In genomic region chr4:25078523-25078922, GRCh38 we compare ENCODE assay signal across 19 cellular contexts. TPM values are rescaled to one million over a fixed set of nuclear protein-coding genes. Genes with fewer than 3 reads are reported as not detected.
A peak's percentile ranks its signal among the peaks of the same experiment; 100 is the strongest.
DNase-seq lines count a peak whose midpoint lies in the region; ATAC-seq and TF ChIP-seq lines count a peak whose summit lies in the region.
"Had no signal": no experiment of that assay in that cellular context is flagged by ENCODE, and none has a peak within 500 bp of the region (broad histone marks: within the 10 kb centered on the region; RNA-seq: fewer than 3 reads in every experiment).

No MANE protein-coding gene starts in this region.

- ATAC-seq in GM23338 (no peak), HG03521 (IDR thresholded peaks at IDR 0.05; ENCODE audit: unreplicated experiment) (no peak)
- ATAC-seq: HCT116 had no signal

- H3K9me3 ChIP-seq in endodermal cell (ENCODE audit: control insufficient read depth, low read length) (peaks cover 30% of the 10 kb centered on the region), neural progenitor cell (ENCODE audit: low read depth) (no peaks in the 10 kb centered on the region)

- no peak overlapping the region for H3K27ac Mint-ChIP-seq in GM23338
- no peak overlapping the region for H3K27ac Mint-ChIP-seq in endodermal cell
- H3K27ac Mint-ChIP-seq in neural progenitor cell: peak overlapping the region; percentile 44
- H3K27ac Mint-ChIP-seq: CD4-positive, alpha-beta memory T cell; H9 had no signal

- H3K4me2 ChIP-seq in GM23338: no peak overlapping the region
- H3K4me2 ChIP-seq in KMS-11: no peak overlapping the region
- H3K4me2 ChIP-seq in neural progenitor cell: no peak overlapping the region

- H3K4me3 Mint-ChIP-seq in GM23338 (no peak overlapping the region), endodermal cell (no peak overlapping the region), neural progenitor cell (no peak overlapping the region)
- H3K4me3 Mint-ChIP-seq: CD4-positive, alpha-beta memory T cell; H9 had no signal

- H3K79me2 ChIP-seq in GM23338 (replicated peaks; ENCODE audit: insufficient read depth) (no peaks in the 10 kb centered on the region), KMS-11 (ENCODE audit: insufficient read depth, low read depth) (no peaks in the 10 kb centered on the region), neural progenitor cell (ENCODE audit: low read depth) (no peaks in the 10 kb centered on the region)

- no peaks in the 10 kb centered on the region for H3K36me3 Mint-ChIP-seq in GM23338 (ENCODE audit: low read depth)
- peaks cover 4% of the 10 kb centered on the region for H3K36me3 Mint-ChIP-seq in endodermal cell (ENCODE audit: low read depth)
- no peaks in the 10 kb centered on the region for H3K36me3 Mint-ChIP-seq in neural progenitor cell
- H3K36me3 Mint-ChIP-seq: CD4-positive, alpha-beta memory T cell had no signal

- H3K27ac ChIP-seq in GM23338 (ENCODE audit: low read depth) (no peak overlapping the region), KMS-11 (peak overlapping the region; percentile 77; the same call in 1 of the 2 replicates), endodermal cell (ENCODE audit: low read depth, low read length) (no peak overlapping the region), neural progenitor cell (no peak overlapping the region)

- H3K27me3 ChIP-seq in GM23338 (ENCODE audit: insufficient read depth): no peaks in the 10 kb centered on the region
- no peaks in the 10 kb centered on the region for H3K27me3 ChIP-seq in KMS-11 (ENCODE audit: insufficient read depth, low read depth)
- H3K27me3 ChIP-seq in endodermal cell (ENCODE audit: control insufficient read depth, insufficient read depth, low read length, poor library complexity, severe bottlenecking): no peaks in the 10 kb centered on the region
- H3K27me3 ChIP-seq in neural progenitor cell: no peaks in the 10 kb centered on the region

- H3K4me3 ChIP-seq in GM23338: no peak overlapping the region
- H3K4me3 ChIP-seq in KMS-11 (IDR thresholded peaks at IDR 0.05; ENCODE audit: insufficient read depth, low read depth, low read length): no peak overlapping the region
- H3K4me3 ChIP-seq in endodermal cell (ENCODE audit: low read length): peak overlapping the region; percentile 47
- no peak overlapping the region for H3K4me3 ChIP-seq in neural progenitor cell

- H3K4me1 ChIP-seq in GM23338 (ENCODE audit: insufficient read depth) (no peaks in the 10 kb centered on the region), KMS-11 (ENCODE audit: low read depth, poor library complexity, severe bottlenecking) (peaks cover 52% of the 10 kb centered on the region), endodermal cell (ENCODE audit: control insufficient read depth, insufficient read depth, low read length) (peaks cover 22% of the 10 kb centered on the region), neural progenitor cell (peaks cover 5% of the 10 kb centered on the region)

- H4K20me1 ChIP-seq in GM23338 (replicated peaks; ENCODE audit: insufficient read depth) (no peaks in the 10 kb centered on the region), KMS-11 (ENCODE audit: insufficient read depth) (no peaks in the 10 kb centered on the region), neural progenitor cell (ENCODE audit: low read depth) (no peaks in the 10 kb centered on the region)

- H3F3A ChIP-seq in GM23338 (replicated peaks; ENCODE audit: low read depth): no peaks in the 10 kb centered on the region
- H3F3A ChIP-seq in neural progenitor cell (ENCODE audit: low read depth): peaks cover 6% of the 10 kb centered on the region

- H3K9ac ChIP-seq in KMS-11: no peak overlapping the region
- H3K9ac ChIP-seq in endodermal cell (ENCODE audit: extremely low read depth, low read length, poor library complexity, severe bottlenecking): no peak overlapping the region
- no peak overlapping the region for H3K9ac ChIP-seq in neural progenitor cell

- H3K36me3 ChIP-seq in GM23338 (ENCODE audit: insufficient read depth) (no peaks in the 10 kb centered on the region), KMS-11 (ENCODE audit: insufficient read depth) (no peaks in the 10 kb centered on the region), endodermal cell (ENCODE audit: control insufficient read depth, insufficient read depth, low read length) (no peaks in the 10 kb centered on the region), neural progenitor cell (no peaks in the 10 kb centered on the region)

- WGBS in endodermal cell (ENCODE audit: insufficient coverage in 1 of 2, insufficient read length in 1 of 2), 2 experiments: 74 to 89% methylated on average over 4 of the region's 4 CpGs

- H3K9me3 Mint-ChIP-seq in GM23338 (peaks cover 7% of the 10 kb centered on the region; the same call in 1 of the 3 replicates), endodermal cell (peaks cover 23% of the 10 kb centered on the region), neural progenitor cell (peaks cover 6% of the 10 kb centered on the region)

- H3K4me1 Mint-ChIP-seq in GM23338 (no peaks in the 10 kb centered on the region), endodermal cell (peaks cover 47% of the 10 kb centered on the region), neural progenitor cell (peaks cover 32% of the 10 kb centered on the region)
- H3K4me1 Mint-ChIP-seq: CD4-positive, alpha-beta memory T cell had no signal

- no peak overlapping the region for H2AFZ ChIP-seq in GM23338
- H2AFZ ChIP-seq in KMS-11 (ENCODE audit: low read depth): peak overlapping the region; percentile 30; the same call in 1 of the 2 replicates
- H2AFZ ChIP-seq in neural progenitor cell (replicated peaks): no peak overlapping the region

- no peak for TF ChIP-seq CTCF in GM23338 (conservative IDR thresholded peaks at IDR 0.05; ENCODE audit: low read depth in 2 of 2)
- TF ChIP-seq CTCF in KMS-11 (conservative IDR thresholded peaks at IDR 0.05; ENCODE audit: low read depth, low read length): no peak
- no peak for TF ChIP-seq CTCF in endodermal cell (conservative IDR thresholded peaks at IDR 0.05)
- no peak for TF ChIP-seq CTCF in neural progenitor cell (IDR thresholded peaks at IDR 0.05)

- H3K27me3 Mint-ChIP-seq in GM23338 (ENCODE audit: insufficient read depth, low read depth, poor library complexity) (peaks cover 10% of the 10 kb centered on the region), endodermal cell (ENCODE audit: insufficient read depth) (peaks cover 1% of the 10 kb centered on the region), neural progenitor cell (ENCODE audit: insufficient read depth, low read depth) (peaks cover 6% of the 10 kb centered on the region)

- no peak for DNase-seq in GM23338 (ENCODE audit: low spot score)
- DNase-seq in endodermal cell: no peak
- DNase-seq in neural progenitor cell (ENCODE audit: low spot score): no peak
- no peak for DNase-seq in activated effector memory CD4-positive, alpha-beta T cell treated with Interleukin-2 at 50 U/mL for 16 hours
- no peak for DNase-seq in activated CD4-positive, CD25-positive, alpha-beta regulatory T cell treated with anti-CD3 and anti-CD28 coated beads, Interleukin-2, amount 50 U/mL, for 72 hours
- DNase-seq in H4 (ENCODE audit: low spot score): no peak
- DNase-seq: C1 segment of cervical spinal cord; Calu3; CD4-positive, alpha-beta memory T cell; COR-L47; DMS53; DMS79 treated with DMSO at 0.1 percent for 48 hours; GF-D8; GOT3; H9 had no signal

- no peaks in the 10 kb centered on the region for H3K9me2 ChIP-seq in GM23338 (ENCODE audit: insufficient read depth)

RNA-seq across cellular contexts. Expression of gene LGI2, which starts 47.8 kb away (rescaled TPM):
- total RNA-seq in GM23338 (2014; rRNA removed; shearing (Covaris generic)): 6.2 and 8.0 TPM in 2 replicates
- polyA plus RNA-seq in GM23338 (2016; fragmentation: Nextera tagmentation; extraction: Ambion mirVana): 0.63 and 0.82 TPM in 2 replicates
- total RNA-seq in endodermal cell: 10 to 100 TPM in 1 of 2 donors, 1 to 10 TPM in 1; 6.5 to 15.9 TPM
- polyA plus RNA-seq in endodermal cell (2013, experiment 1 of 2): 5.1 TPM
- polyA plus RNA-seq in endodermal cell (2013, experiment 2 of 2): 3.7 TPM
- total RNA-seq in neural progenitor cell (ENCODE audit: low replicate concordance): 0.56 and 0.99 TPM in 2 replicates
- total RNA-seq in H4 (2014; rRNA removed; shearing (Covaris generic)): 0.04 and 0.12 TPM in 2 replicates
- total RNA-seq: CD4-positive, alpha-beta memory T cell; G401 had no signal
- polyA plus RNA-seq: CD4-positive, alpha-beta memory T cell had no signal
